In genomic region chr14:93112891-93113677, GRCh38 we compare ENCODE assay signal across 8 cellular contexts. TPM values are rescaled to one million over a fixed set of nuclear protein-coding genes. Genes with fewer than 3 reads are reported as not detected.
DNase-seq lines count a peak whose midpoint lies in the region; ATAC-seq, FAIRE-seq and TF ChIP-seq lines count a peak whose summit lies in the region.

No MANE protein-coding gene starts in this region.

- DNase-seq in ACHN, result peak; percentile 80
- peak; percentile 62 for DNase-seq in NCI-H2107 (lab: John Stamatoyannopoulos, UW)
- DNase-seq in bronchial epithelial cell (ENCODE audit: low read depth), result peak; percentile 81
- DNase-seq in iris pigment epithelial cell (ENCODE audit: low read depth), result peak; percentile 90
- DNase-seq in stimulated activated CD4-positive, alpha-beta T cell treated with anti-CD3 and anti-CD28 coated beads, Interleukin-12 subunit alpha, Interleukin-12 subunit beta, amount 100 ng/mL, for 24 hours (ENCODE audit: low read depth in 2 of 2), result peak; percentile 43 to 76

- no peaks in the 10 kb centered on the region for H3K27me3 ChIP-seq in bronchial epithelial cell (ENCODE audit: control insufficient read depth, insufficient read depth, low read length)

- in situ Hi-C loops in ACHN (cut with HindIII; ENCODE audit: low pct_ligation_motif_present, low pct_unique_long_range_greater_than_20kb, low sequenced_read_pairs), result no loop called here

- H3K27ac ChIP-seq in VCaP, result peak overlapping the region; percentile 93

- H3K36me3 ChIP-seq in bronchial epithelial cell (ENCODE audit: control insufficient read depth, insufficient read depth, low read length), result no peaks in the 10 kb centered on the region

- FAIRE-seq in bronchial epithelial cell (lab: Jason Lieb, UNC), result peak; percentile 40

- TF ChIP-seq CTCF in VCaP (conservative IDR thresholded peaks at IDR 0.05) (peak; percentile 76), bronchial epithelial cell (IDR thresholded peaks at IDR 0.05; ENCODE audit: insufficient read depth, low read length, severe bottlenecking) (peak; percentile 74)

- peak; percentile 39 for ATAC-seq in GM18870 (IDR thresholded peaks at IDR 0.05; ENCODE audit: unreplicated experiment)
- no peak for ATAC-seq in GM21526 (IDR thresholded peaks at IDR 0.05; ENCODE audit: low FRiP score, unreplicated experiment)

- H3K4me3 ChIP-seq in bronchial epithelial cell (ENCODE audit: low read depth, low read length), result peak overlapping the region; percentile 79

RNA-seq across cellular contexts. Expression of gene ITPK1, which starts 2.6 kb away (rescaled TPM):
- 24.7 and 39.8 TPM in 2 replicates for total RNA-seq in bronchial epithelial cell
